Comparison of ENCODE assay signal across 22 cellular contexts in the genomic region with DNA sequence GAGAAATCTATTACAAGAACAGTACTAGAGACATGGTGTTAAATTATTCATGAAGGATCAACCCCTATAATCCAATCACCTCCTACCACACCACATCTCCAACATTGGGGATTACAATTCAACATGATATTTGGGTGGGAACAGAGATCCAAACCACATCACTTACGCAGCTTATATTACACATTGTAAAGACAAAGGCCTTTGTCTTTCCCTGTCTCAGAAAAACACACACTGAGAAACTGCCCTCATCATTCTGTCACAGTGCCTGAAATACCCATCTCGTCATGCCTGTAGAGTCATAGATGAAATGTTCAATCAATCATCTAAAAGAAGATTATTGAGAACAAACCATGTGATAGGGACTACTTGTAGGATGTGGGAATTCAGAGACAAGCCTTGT.
"Had no signal": no experiment of that assay in that cellular context is flagged by ENCODE, and none has a peak within 500 bp of the region (broad histone marks: within the 10 kb centered on the region; RNA-seq: fewer than 3 reads in every experiment).

No MANE protein-coding gene starts in this region.

- DNase-seq: activated CD4-positive, alpha-beta T cell treated with anti-CD3 and anti-CD28 coated beads for 1 hour; activated CD4-positive, alpha-beta T cell treated with anti-CD3 and anti-CD28 coated beads, Interleukin-2, amount 50 U/mL, for 4 hours; activated effector memory CD4-positive, alpha-beta T cell treated with anti-CD3 and anti-CD28 coated beads, Interleukin-2, amount 50 U/mL, for 16 hours; activated naive CD4-positive, alpha-beta T cell treated with anti-CD3 and anti-CD28 coated beads, Interleukin-2, amount 50 U/mL, for 16 hours; activated T-cell treated with anti-CD3 and anti-CD28 coated beads, Interleukin-2, amount 50 U/mL, for 72 hours; aorta; cerebellar nuclear complex; effector CD4-positive, alpha-beta T cell; head of caudate nucleus; kidney glomerular epithelial cell; left ventricle myocardium inferior; mucosa of descending colon; naive thymus-derived CD4-positive, alpha-beta T cell; spleen; stimulated activated CD4-positive, alpha-beta T cell treated with anti-CD3 and anti-CD28 coated beads, Interleukin-4, amount 100 ng/mL, for 4 hours; T-helper 17 cell; upper lobe of right lung; WERI-Rb-1 had no signal

- H3K4me3 ChIP-seq: left ventricle myocardium inferior, mucosa of descending colon, spleen, upper lobe of right lung had no signal

- H3K9ac ChIP-seq: parathyroid adenoma had no signal

- H3K36me3 Mint-ChIP-seq: memory B cell; naive thymus-derived CD4-positive, alpha-beta T cell; stimulated activated memory B cell treated with anti-CD40 and anti-IgM and Interleukin-4, amounts not matched to agents 10 μg/mL and 1 μg/mL and 100 μg/mL, for 72 hours had no signal

- H3K4me1 ChIP-seq: foreskin keratinocyte, left ventricle myocardium inferior, parathyroid adenoma, spleen, upper lobe of right lung had no signal

- H3K9me3 ChIP-seq: left ventricle myocardium inferior, mucosa of descending colon, spleen, upper lobe of right lung had no signal

- H3K27me3 Mint-ChIP-seq: memory B cell; stimulated activated memory B cell treated with anti-CD40 and anti-IgM and Interleukin-4, amounts not matched to agents 10 μg/mL and 1 μg/mL and 100 μg/mL, for 72 hours; T-helper 17 cell had no signal

- H3K4me3 Mint-ChIP-seq: activated T-cell treated with anti-CD3 and anti-CD28 coated beads, Interleukin-2, amount 50 U/mL, for 72 hours; memory B cell; naive thymus-derived CD4-positive, alpha-beta T cell; stimulated activated memory B cell treated with anti-CD40 and anti-IgM and Interleukin-4, amounts not matched to agents 10 μg/mL and 1 μg/mL and 100 μg/mL, for 72 hours; T-helper 17 cell had no signal

- H3K79me2 ChIP-seq: parathyroid adenoma had no signal

- H3K27ac ChIP-seq: foreskin keratinocyte, left ventricle myocardium inferior, parathyroid adenoma, spleen, upper lobe of right lung, WERI-Rb-1 had no signal

- H3K27me3 ChIP-seq: foreskin keratinocyte, spleen, upper lobe of right lung had no signal

- H3K36me3 ChIP-seq: left ventricle myocardium inferior, spleen, upper lobe of right lung, WERI-Rb-1 had no signal

- H3K27ac Mint-ChIP-seq: activated T-cell treated with anti-CD3 and anti-CD28 coated beads, Interleukin-2, amount 50 U/mL, for 72 hours; memory B cell; naive thymus-derived CD4-positive, alpha-beta T cell; stimulated activated memory B cell treated with anti-CD40 and anti-IgM and Interleukin-4, amounts not matched to agents 10 μg/mL and 1 μg/mL and 100 μg/mL, for 72 hours; T-helper 17 cell had no signal

- H2AFZ ChIP-seq: parathyroid adenoma had no signal

- H3K9me3 Mint-ChIP-seq: memory B cell; stimulated activated memory B cell treated with anti-CD40 and anti-IgM and Interleukin-4, amounts not matched to agents 10 μg/mL and 1 μg/mL and 100 μg/mL, for 72 hours had no signal

- H3K4me1 Mint-ChIP-seq: memory B cell; naive thymus-derived CD4-positive, alpha-beta T cell; stimulated activated memory B cell treated with anti-CD40 and anti-IgM and Interleukin-4, amounts not matched to agents 10 μg/mL and 1 μg/mL and 100 μg/mL, for 72 hours; T-helper 17 cell had no signal
